9 cellular contexts compared by ENCODE assay signal in genomic region chr11:62378459-62379063, GRCh38. TPM values are rescaled to one million over a fixed set of nuclear protein-coding genes. Genes with fewer than 3 reads are reported as not detected.
DNase-seq lines count a peak whose midpoint lies in the region; TF ChIP-seq lines count a peak whose summit lies in the region.
"Not testable (repeated sequence)": the region's sequence is repeated elsewhere in the genome, so short reads cannot be mapped to it uniquely, and the experiment has no call there.
"Had no signal": no experiment of that assay in that cellular context is flagged by ENCODE, and none has a peak within 500 bp of the region (broad histone marks: within the 10 kb centered on the region; RNA-seq: fewer than 3 reads in every experiment).

No MANE protein-coding gene starts in this region.

- H3K36me3 Mint-ChIP-seq in CD4-positive, alpha-beta memory T cell, result not testable (repeated sequence)

- peak in 4 of 5 donors; percentile 34 to 45 (median 42) for DNase-seq in CD4-positive, alpha-beta memory T cell
- DNase-seq in HFF-Myc (ENCODE audit: extremely low read depth, low read depth); ascending aorta (ENCODE audit: low spot score in 2 of 2): not testable (repeated sequence)
- DNase-seq in NCI-H2107 treated with DMSO at 0.1 percent for 48 hours (lab: John Stamatoyannopoulos, UW; ENCODE audit: unreplicated experiment), result peak; percentile 7
- DNase-seq in RPMI8226, result peak; percentile 79
- DNase-seq in fibroblast of lung (ENCODE audit: low read depth in 2 of 2), result peak; percentile 34 to 67
- peak; percentile 64 to 70 for DNase-seq in lung microvascular endothelial cell (ENCODE audit: low read depth in 2 of 2)
- peak in 11 of 49 donors; percentile 14 to 66 (median 29) for DNase-seq in substantia nigra (lab: John Stamatoyannopoulos, UW)

- not testable (repeated sequence) for H3K27me3 Mint-ChIP-seq in CD4-positive, alpha-beta memory T cell

- not testable (repeated sequence) for H3K4me2 ChIP-seq in fibroblast of lung (ENCODE audit: extremely low read depth, insufficient read depth, low read length)

- POLR2A ChIA-PET in CD4-positive, alpha-beta memory T cell (lab: Charles Lee; ENCODE audit: partially characterized antibody), result not testable (repeated sequence)

- not testable (repeated sequence) for H3K9ac ChIP-seq in fibroblast of lung (ENCODE audit: insufficient read depth, low read length)

- not testable (repeated sequence) for H3K4me1 ChIP-seq in CD4-positive, alpha-beta memory T cell (ENCODE audit: insufficient read depth, low read length); ascending aorta; fibroblast of lung (ENCODE audit: control insufficient read depth, extremely low read depth, insufficient read depth, low read length)

- not testable (repeated sequence) for H4K20me1 ChIP-seq in fibroblast of lung (ENCODE audit: control insufficient read depth, extremely low read depth, insufficient read depth, low read length)

- not testable (repeated sequence) for H3K9me3 ChIP-seq in CD4-positive, alpha-beta memory T cell (ENCODE audit: control insufficient read depth in 1 of 2, low read length in 2 of 2); ascending aorta; fibroblast of lung (ENCODE audit: control insufficient read depth, insufficient read depth, low read depth, low read length)

- TF ChIP-seq CTCF in HFF-Myc (IDR thresholded peaks at IDR 0.05; ENCODE audit: low read depth, low read length, missing control alignments), result peak; percentile 21
- TF ChIP-seq CTCF in ascending aorta (IDR thresholded peaks at IDR 0.05), result peak; percentile 36 to 58 (median 47)
- TF ChIP-seq CTCF in fibroblast of lung (conservative IDR thresholded peaks at IDR 0.05 in 1 of 2, IDR thresholded peaks at IDR 0.05 in 1 of 2; ENCODE audit: low read depth in 1 of 2, low read length in 2 of 2), result peak; percentile 31 to 35

- not testable (repeated sequence) for H3K4me1 Mint-ChIP-seq in CD4-positive, alpha-beta memory T cell

- not testable (repeated sequence) for H2AFZ ChIP-seq in fibroblast of lung (ENCODE audit: low read length)

- not testable (repeated sequence) for H3K27ac ChIP-seq in CD4-positive, alpha-beta memory T cell (ENCODE audit: low read depth, low read length); ascending aorta; fibroblast of lung (ENCODE audit: insufficient read depth, low read length)
- H3K27ac ChIP-seq in substantia nigra (ENCODE audit: low read depth, low read length, poor library complexity, severe bottlenecking), result peak overlapping the region; percentile 91

- H3K27me3 ChIP-seq in CD4-positive, alpha-beta memory T cell (ENCODE audit: insufficient read depth, low read length); ascending aorta; fibroblast of lung (ENCODE audit: control insufficient read depth, insufficient read depth, low read length): not testable (repeated sequence)

- H3K27ac Mint-ChIP-seq in CD4-positive, alpha-beta memory T cell, result peak overlapping the region in 2 of 7 donors; percentile 2 to 67

- H3K4me3 Mint-ChIP-seq in CD4-positive, alpha-beta memory T cell, result not testable (repeated sequence)

- intact Hi-C loops in CD4-positive, alpha-beta memory T cell (cut with micrococcal nuclease), result loop anchor here (1.0 kb wide), 3 partner anchors 38 to 581 kb away; no protein-coding TSS in a partner anchor
- intact Hi-C loops in ascending aorta (cut with DNase I), result loop anchor here (1.0 kb wide), 1 partner anchor 38 kb away; no protein-coding TSS in a partner anchor

- not testable (repeated sequence) for H3K9me3 Mint-ChIP-seq in CD4-positive, alpha-beta memory T cell

- H3K36me3 ChIP-seq in CD4-positive, alpha-beta memory T cell (ENCODE audit: insufficient read depth, low read length); ascending aorta; fibroblast of lung (ENCODE audit: control insufficient read depth, insufficient read depth, low read length): not testable (repeated sequence)

- CTCF ChIA-PET in CD4-positive, alpha-beta memory T cell (lab: Charles Lee; ENCODE audit: partially characterized antibody), result interaction anchor here (0.9 to 3.3 kb wide), 10 partner anchors 9 to 207 kb away, joined by 3 to 50 read pairs (median 6); no protein-coding TSS in a partner anchor

- H3K4me3 ChIP-seq in CD4-positive, alpha-beta memory T cell (ENCODE audit: low read length in 2 of 2); HFF-Myc (replicated peaks; ENCODE audit: low read depth, low read length); ascending aorta; fibroblast of lung (replicated peaks in 1 of 4; ENCODE audit: control extremely low read depth in 1 of 4, insufficient read depth in 1 of 4, low read depth in 3 of 4, low read length in 4 of 4): not testable (repeated sequence)

- not testable (repeated sequence) for H3K79me2 ChIP-seq in fibroblast of lung (ENCODE audit: control insufficient read depth, insufficient read depth, low read length)

RNA-seq across cellular contexts. Expression of gene SCGB1A1, which starts 40.3 kb away (rescaled TPM):
- total RNA-seq in CD4-positive, alpha-beta memory T cell, result not detected
- polyA plus RNA-seq in CD4-positive, alpha-beta memory T cell, result not detected
- not detected for total RNA-seq in ascending aorta
- not detected in 2 replicates for total RNA-seq in fibroblast of lung
- polyA plus RNA-seq in fibroblast of lung, result not detected in 2 replicates
- polyA plus RNA-seq in fibroblast of lung (2012), result not detected in 2 replicates
- polyA minus RNA-seq in fibroblast of lung (ENCODE audit: low replicate concordance), result not detected in 2 replicates
- total RNA-seq in lung microvascular endothelial cell, result not detected in 2 replicates
- total RNA-seq: occipital lobe had no signal

RNA-seq across cellular contexts. Expression of gene ASRGL1, which starts 41.3 kb away (rescaled TPM):
- 1 to 10 TPM; 1.2 to 2.1 TPM for total RNA-seq in CD4-positive, alpha-beta memory T cell
- polyA plus RNA-seq in CD4-positive, alpha-beta memory T cell, result 1 to 10 TPM; 1.4 to 1.9 TPM
- total RNA-seq in ascending aorta (69.8 TPM), fibroblast of lung (under 0.01 TPM in 1 of 2 replicates, not detected in the other), lung microvascular endothelial cell (10.5 and 33.3 TPM in 2 replicates)
- 0.22 and 1.1 TPM in 2 replicates for polyA plus RNA-seq in fibroblast of lung
- 0.45 and 0.71 TPM in 2 replicates for polyA plus RNA-seq in fibroblast of lung (2012)
- not detected in 2 replicates for polyA minus RNA-seq in fibroblast of lung (ENCODE audit: low replicate concordance)
